In the genomic region with DNA sequence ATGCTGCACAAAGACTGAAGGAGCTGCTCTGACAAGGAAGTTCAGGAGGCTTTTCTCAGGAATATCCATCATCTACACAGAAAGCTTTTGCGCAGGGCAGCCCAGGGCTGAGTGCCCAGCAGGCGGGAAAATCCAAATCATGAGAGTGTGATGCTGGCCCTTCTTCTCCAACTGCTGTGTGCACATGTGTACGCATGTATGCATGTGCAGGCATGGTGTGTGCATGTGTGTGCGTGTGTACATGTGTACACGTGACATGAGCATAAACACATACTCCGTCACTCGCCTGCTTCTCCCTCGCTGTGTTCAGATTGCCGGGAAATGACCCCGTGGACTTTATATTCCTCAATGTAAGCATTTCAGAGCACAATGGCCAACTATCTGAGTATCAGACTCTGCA, we compare ENCODE assay signal across 18 cellular contexts.
DNase-seq lines count a peak whose midpoint lies in the region; ATAC-seq and TF ChIP-seq lines count a peak whose summit lies in the region.
"Had no signal": no experiment of that assay in that cellular context is flagged by ENCODE, and none has a peak within 500 bp of the region (broad histone marks: within the 10 kb centered on the region; RNA-seq: fewer than 3 reads in every experiment).

No MANE protein-coding gene starts in this region.

- H3K36me3 ChIP-seq in neuronal stem cell (replicated peaks in 1 of 2; ENCODE audit: control insufficient read depth in 2 of 2, insufficient read depth in 2 of 2, low read length in 2 of 2), result peaks cover 8 to 95% of the 10 kb centered on the region in 2 donors
- peaks cover 22% of the 10 kb centered on the region for H3K36me3 ChIP-seq in upper lobe of right lung

- H3K36me3 Mint-ChIP-seq in WTC11, result peaks cover 11% of the 10 kb centered on the region; the same call in 1 of the 2 replicates

- peaks cover 2% of the 10 kb centered on the region for H3K79me1 ChIP-seq in neuronal stem cell (ENCODE audit: low read depth, low read length)

- H3K27ac ChIP-seq in neuronal stem cell (replicated peaks; ENCODE audit: low read length) (peak overlapping the region; percentile 68), upper lobe of right lung (no peak overlapping the region)
- H3K27ac ChIP-seq: PC-9 had no signal

- CTCF ChIA-PET in WTC11 (lab: Charles Lee), result no interaction called here

- H3K4me2 ChIP-seq in neuronal stem cell (ENCODE audit: insufficient read depth, low read length, poor library complexity, severe bottlenecking), result no peak overlapping the region
- H3K4me2 ChIP-seq: PC-9 had no signal

- ATAC-seq in WTC11 (no peak), upper lobe of right lung (peak; percentile 29)
- ATAC-seq: HCT116 had no signal

- H2BK12ac ChIP-seq in neuronal stem cell (ENCODE audit: low read length), result peak overlapping the region; percentile 0

- no peak overlapping the region for H2AFZ ChIP-seq in neuronal stem cell (ENCODE audit: low read length)
- H2AFZ ChIP-seq: PC-9 had no signal

- H3K9ac ChIP-seq in neuronal stem cell (ENCODE audit: low read depth, low read length, poor library complexity), result peak overlapping the region; percentile 51

- H3K4ac ChIP-seq in neuronal stem cell (ENCODE audit: low read length), result no peak overlapping the region

- H2BK5ac ChIP-seq in neuronal stem cell (ENCODE audit: low read length), result no peak overlapping the region

- TF ChIP-seq CTCF in WTC11 (IDR thresholded peaks at IDR 0.05) (no peak), upper lobe of right lung (IDR thresholded peaks at IDR 0.05) (no peak), GM13977 (IDR thresholded peaks at IDR 0.05; ENCODE audit: extremely low read depth, insufficient read depth, missing control alignments) (no peak)

- peaks cover 43% of the 10 kb centered on the region for H3K4me1 Mint-ChIP-seq in WTC11
- H3K4me1 Mint-ChIP-seq: B cell; CD4-positive, CD25-positive, alpha-beta regulatory T cell had no signal

- no peak overlapping the region for H3K4me3 Mint-ChIP-seq in WTC11
- H3K4me3 Mint-ChIP-seq: B cell; CD4-positive, CD25-positive, alpha-beta regulatory T cell had no signal

- H3K27me3 ChIP-seq in neuronal stem cell (ENCODE audit: control insufficient read depth in 3 of 3, insufficient read depth in 3 of 3, low read depth in 1 of 3, low read length in 3 of 3) (no peaks in the 10 kb centered on the region), upper lobe of right lung (no peaks in the 10 kb centered on the region)

- no peak overlapping the region for H4K8ac ChIP-seq in neuronal stem cell (ENCODE audit: low read depth, low read length)

- H2AK5ac ChIP-seq in neuronal stem cell (ENCODE audit: low read depth, low read length), result peak overlapping the region; percentile 16

- in situ Hi-C loops in GM13977 (cut with MboI; ENCODE audit: low pct_unique_long_range_greater_than_20kb, low sequenced_read_pairs, unreplicated experiment), result no loop called here

- H2BK15ac ChIP-seq in neuronal stem cell (ENCODE audit: low read length), result no peak overlapping the region

- intact Hi-C loops in upper lobe of right lung (cut with DNase I), result no loop called here

- peak overlapping the region; percentile 46 for H3K23ac ChIP-seq in neuronal stem cell (ENCODE audit: low read depth, low read length, poor library complexity)

- no peaks in the 10 kb centered on the region for H3K9me3 Mint-ChIP-seq in WTC11
- H3K9me3 Mint-ChIP-seq: CD4-positive, CD25-positive, alpha-beta regulatory T cell had no signal

- DNase-seq in WTC11 (ENCODE audit: low spot score) (no peak), left kidney (ENCODE audit: low read depth, low spot score) (peak; percentile 53), neuronal stem cell (ENCODE audit: low spot score) (no peak), upper lobe of right lung (no peak), AG20443 (ENCODE audit: low spot score) (no peak), GM13977 (ENCODE audit: low spot score) (no peak)
- no peak for DNase-seq in activated CD4-positive, alpha-beta T cell treated with anti-CD3 and anti-CD28 coated beads for 48 hours
- DNase-seq: Caco-2; CD4-positive, CD25-positive, alpha-beta regulatory T cell; DMS153; KG1; NCI-H1417 treated with DMSO at 0.1 percent for 48 hours; NCI-H2029; NCI-H510A; NCI-H774; PC-9 had no signal

- POLR2A ChIA-PET in WTC11 (lab: Charles Lee), result no interaction called here

- H4K91ac ChIP-seq in neuronal stem cell (ENCODE audit: low read depth, low read length, poor library complexity), result no peak overlapping the region

- H3K9me3 ChIP-seq in neuronal stem cell (replicated peaks in 1 of 2; ENCODE audit: control insufficient read depth in 2 of 2, insufficient read depth in 1 of 2, low read depth in 1 of 2, low read length in 2 of 2), result peaks cover 3 to 17% of the 10 kb centered on the region in 2 donors
- H3K9me3 ChIP-seq in upper lobe of right lung, result no peaks in the 10 kb centered on the region
- H3K9me3 ChIP-seq: Caco-2 had no signal

- WGBS in neuronal stem cell (ENCODE audit: extremely low coverage in 2 of 2, insufficient read length in 2 of 2, insufficient replicate concordance in 1 of 2), 2 donors, result no CpG with 5 or more reads among the region's 10 CpGs

- peak overlapping the region; percentile 61; the same call in 1 of the 2 replicates for H3K27ac Mint-ChIP-seq in WTC11
- H3K27ac Mint-ChIP-seq: B cell had no signal

- peak overlapping the region in 1 of 2 donors; percentile 47 for H3K4me3 ChIP-seq in neuronal stem cell (ENCODE audit: low read length in 2 of 2)
- no peak overlapping the region for H3K4me3 ChIP-seq in upper lobe of right lung
- H3K4me3 ChIP-seq: PC-9 had no signal

- peak overlapping the region; percentile 78 for H3K18ac ChIP-seq in neuronal stem cell (ENCODE audit: low read length)

- H3K14ac ChIP-seq in neuronal stem cell (ENCODE audit: low read length), result peak overlapping the region; percentile 76

- H2BK120ac ChIP-seq in neuronal stem cell (ENCODE audit: low read depth, low read length), result no peak overlapping the region

- no peaks in the 10 kb centered on the region for H3K27me3 Mint-ChIP-seq in WTC11 (ENCODE audit: low read depth)
- H3K27me3 Mint-ChIP-seq: CD4-positive, CD25-positive, alpha-beta regulatory T cell had no signal

- H3K4me1 ChIP-seq in neuronal stem cell (ENCODE audit: control insufficient read depth in 2 of 2, insufficient read depth in 1 of 2, low read depth in 1 of 2, low read length in 2 of 2) (peaks cover 13 to 23% of the 10 kb centered on the region in 2 donors), upper lobe of right lung (no peaks in the 10 kb centered on the region)

TF ChIP-seq in WTC11, 78 proteins besides CTCF, POLR2A, EP300 and RAD21 (continues in another document):
- TF ChIP-seq RORB (CRISPR knock-in tag; IDR thresholded peaks at IDR 0.05), result no peak
- no peak for TF ChIP-seq ELF4 (CRISPR knock-in tag; IDR thresholded peaks at IDR 0.05; ENCODE audit: low read depth)
- TF ChIP-seq, protein P1, sequence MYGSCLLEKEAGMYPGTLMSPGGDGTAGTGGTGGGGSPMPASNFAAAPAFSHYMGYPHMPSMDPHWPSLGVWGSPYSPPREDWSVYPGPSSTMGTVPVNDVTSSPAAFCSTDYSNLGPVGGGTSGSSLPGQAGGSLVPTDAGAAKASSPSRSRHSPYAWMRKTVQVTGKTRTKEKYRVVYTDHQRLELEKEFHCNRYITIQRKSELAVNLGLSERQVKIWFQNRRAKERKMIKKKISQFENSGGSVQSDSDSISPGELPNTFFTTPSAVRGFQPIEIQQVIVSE (CRISPR knock-in tag; IDR thresholded peaks at IDR 0.05; ENCODE audit: borderline replicate concordance), result no peak
- TF ChIP-seq OVOL2 (CRISPR knock-in tag; IDR thresholded peaks at IDR 0.05; ENCODE audit: borderline replicate concordance), result no peak
- no peak for TF ChIP-seq EMX1 (CRISPR knock-in tag; IDR thresholded peaks at IDR 0.05)
- no peak for TF ChIP-seq NFATC4 (CRISPR knock-in tag; IDR thresholded peaks at IDR 0.05)
- TF ChIP-seq HMGA2 (CRISPR knock-in tag; IDR thresholded peaks at IDR 0.05), result no peak
- no peak for TF ChIP-seq ZNF416 (CRISPR knock-in tag; IDR thresholded peaks at IDR 0.05)
- TF ChIP-seq, protein P2, sequence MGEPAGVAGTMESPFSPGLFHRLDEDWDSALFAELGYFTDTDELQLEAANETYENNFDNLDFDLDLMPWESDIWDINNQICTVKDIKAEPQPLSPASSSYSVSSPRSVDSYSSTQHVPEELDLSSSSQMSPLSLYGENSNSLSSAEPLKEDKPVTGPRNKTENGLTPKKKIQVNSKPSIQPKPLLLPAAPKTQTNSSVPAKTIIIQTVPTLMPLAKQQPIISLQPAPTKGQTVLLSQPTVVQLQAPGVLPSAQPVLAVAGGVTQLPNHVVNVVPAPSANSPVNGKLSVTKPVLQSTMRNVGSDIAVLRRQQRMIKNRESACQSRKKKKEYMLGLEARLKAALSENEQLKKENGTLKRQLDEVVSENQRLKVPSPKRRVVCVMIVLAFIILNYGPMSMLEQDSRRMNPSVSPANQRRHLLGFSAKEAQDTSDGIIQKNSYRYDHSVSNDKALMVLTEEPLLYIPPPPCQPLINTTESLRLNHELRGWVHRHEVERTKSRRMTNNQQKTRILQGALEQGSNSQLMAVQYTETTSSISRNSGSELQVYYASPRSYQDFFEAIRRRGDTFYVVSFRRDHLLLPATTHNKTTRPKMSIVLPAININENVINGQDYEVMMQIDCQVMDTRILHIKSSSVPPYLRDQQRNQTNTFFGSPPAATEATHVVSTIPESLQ (CRISPR knock-in tag; IDR thresholded peaks at IDR 0.05), result no peak
- TF ChIP-seq, protein P3, sequence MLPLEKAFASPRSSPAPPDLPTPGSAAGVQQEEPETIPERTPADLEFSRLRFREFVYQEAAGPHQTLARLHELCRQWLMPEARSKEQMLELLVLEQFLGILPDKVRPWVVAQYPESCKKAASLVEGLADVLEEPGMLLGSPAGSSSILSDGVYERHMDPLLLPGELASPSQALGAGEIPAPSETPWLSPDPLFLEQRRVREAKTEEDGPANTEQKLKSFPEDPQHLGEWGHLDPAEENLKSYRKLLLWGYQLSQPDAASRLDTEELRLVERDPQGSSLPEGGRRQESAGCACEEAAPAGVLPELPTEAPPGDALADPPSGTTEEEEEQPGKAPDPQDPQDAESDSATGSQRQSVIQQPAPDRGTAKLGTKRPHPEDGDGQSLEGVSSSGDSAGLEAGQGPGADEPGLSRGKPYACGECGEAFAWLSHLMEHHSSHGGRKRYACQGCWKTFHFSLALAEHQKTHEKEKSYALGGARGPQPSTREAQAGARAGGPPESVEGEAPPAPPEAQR (CRISPR knock-in tag; IDR thresholded peaks at IDR 0.05), result no peak
- no peak for TF ChIP-seq NFE2L1 (CRISPR knock-in tag; IDR thresholded peaks at IDR 0.05)
- no peak for TF ChIP-seq SMAD3 (CRISPR knock-in tag; IDR thresholded peaks at IDR 0.05; ENCODE audit: borderline replicate concordance)
